Comparison of ENCODE assay signal across 24 cellular contexts in the genomic region with DNA sequence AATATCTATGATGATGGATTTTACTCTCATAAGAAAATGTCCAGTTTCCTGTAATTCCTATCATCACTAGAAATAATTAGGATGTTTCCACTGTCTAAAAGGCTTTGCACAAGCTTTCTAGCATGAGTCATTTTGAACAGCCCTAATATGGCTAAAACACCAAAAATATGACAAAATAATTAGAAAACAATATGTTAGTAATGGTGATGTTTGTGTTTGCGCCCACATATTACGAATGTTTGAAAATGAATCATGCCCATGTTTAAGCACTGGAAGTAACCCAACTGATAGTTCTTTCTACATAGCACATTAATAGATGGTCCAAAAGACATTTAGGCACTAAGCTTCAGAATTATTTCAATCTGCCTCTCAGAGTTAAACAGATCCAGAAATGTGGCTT.
A peak's percentile ranks its signal among the peaks of the same experiment; 100 is the strongest.
DNase-seq lines count a peak whose midpoint lies in the region; ATAC-seq, FAIRE-seq and TF ChIP-seq lines count a peak whose summit lies in the region.
"Had no signal": no experiment of that assay in that cellular context is flagged by ENCODE, and none has a peak within 500 bp of the region (broad histone marks: within the 10 kb centered on the region; RNA-seq: fewer than 3 reads in every experiment).

No MANE protein-coding gene starts in this region.

- H3K27ac Mint-ChIP-seq in astrocyte (ENCODE audit: unreplicated experiment), result peak overlapping the region; percentile 66
- no peak overlapping the region for H3K27ac Mint-ChIP-seq in activated CD4-positive, alpha-beta T cell treated with anti-CD3 and anti-CD28 coated beads for 36 hours
- H3K27ac Mint-ChIP-seq: activated B cell treated with CpG ODN at 0.5 μM for 24 hours; activated naive CD4-positive, alpha-beta T cell treated with anti-CD3 and anti-CD28 coated beads, Interleukin-2, amount 50 U/mL, for 24 hours; activated T-cell treated with anti-CD3 and anti-CD28 coated beads, Interleukin-2, amount 50 U/mL, for 72 hours; stimulated activated naive B cell treated with anti-CD40 and anti-IgM and Interleukin-4, amounts not matched to agents 10 μg/mL and 1 μg/mL and 100 μg/mL, for 72 hours had no signal

- H3K27ac ChIP-seq in A549, result no peak overlapping the region
- H3K27ac ChIP-seq in astrocyte (ENCODE audit: low read depth, low read length), result no peak overlapping the region
- H3K27ac ChIP-seq: PC-9, tibial nerve had no signal

- no peaks in the 10 kb centered on the region for H3K36me3 Mint-ChIP-seq in astrocyte (ENCODE audit: low read depth, unreplicated experiment)
- H3K36me3 Mint-ChIP-seq in activated CD4-positive, alpha-beta T cell treated with anti-CD3 and anti-CD28 coated beads for 36 hours (ENCODE audit: low read depth), result no peaks in the 10 kb centered on the region
- H3K36me3 Mint-ChIP-seq: activated naive CD4-positive, alpha-beta T cell treated with anti-CD3 and anti-CD28 coated beads, Interleukin-2, amount 50 U/mL, for 24 hours; stimulated activated naive B cell treated with anti-CD40 and anti-IgM and Interleukin-4, amounts not matched to agents 10 μg/mL and 1 μg/mL and 100 μg/mL, for 72 hours had no signal

- no peaks in the 10 kb centered on the region for H4K20me1 ChIP-seq in astrocyte (ENCODE audit: insufficient read depth, low read length)

- DNase-seq in A549 (ENCODE audit: low read depth in 1 of 2, low spot score in 1 of 2), result no peak
- peak; percentile 86 for DNase-seq in GM04503 (ENCODE audit: low read depth)
- no peak for DNase-seq in astrocyte (ENCODE audit: low read depth)
- peak; percentile 63 for DNase-seq in fibroblast of villous mesenchyme (ENCODE audit: low read depth)
- no peak for DNase-seq in activated CD4-positive, alpha-beta T cell treated with anti-CD3 and anti-CD28 coated beads for 36 hours
- DNase-seq in NCI-H345 treated with DMSO at 0.1 percent for 48 hours (lab: John Stamatoyannopoulos, UW; ENCODE audit: unreplicated experiment), result no peak
- DNase-seq in NCI-H2171 treated with DMSO at 0.1 percent for 48 hours (lab: John Stamatoyannopoulos, UW), result no peak
- DNase-seq: activated B cell treated with CpG ODN at 0.5 μM for 24 hours; activated T-cell treated with anti-CD3 and anti-CD28 coated beads, Interleukin-2, amount 50 U/mL, for 72 hours; central memory CD4-positive, alpha-beta T cell; effector CD4-positive, alpha-beta T cell; esophagus squamous epithelium; H7; kidney glomerular epithelial cell; midbrain; NCI-H1105; NCI-H2107; PC-9; stimulated activated naive B cell treated with anti-CD40 and anti-IgM and Interleukin-4, amounts not matched to agents 10 μg/mL and 1 μg/mL and 100 μg/mL, for 72 hours had no signal

- H3K9ac ChIP-seq in astrocyte (ENCODE audit: low read length), result no peak overlapping the region

- H3K9me3 ChIP-seq in A549, result no peaks in the 10 kb centered on the region
- no peaks in the 10 kb centered on the region for H3K9me3 ChIP-seq in astrocyte (ENCODE audit: insufficient read depth, low read depth, low read length)
- H3K9me3 ChIP-seq: esophagus squamous epithelium had no signal

- CTCF ChIA-PET in A549 (lab: Yijun Ruan, JAX), result no interaction called here
- CTCF ChIA-PET in activated CD4-positive, alpha-beta T cell treated with anti-CD3 and anti-CD28 coated beads for 36 hours (lab: Charles Lee), result no interaction called here

- TF ChIP-seq RAD21 in A549 (conservative IDR thresholded peaks at IDR 0.05 in 1 of 2, IDR thresholded peaks at IDR 0.05 in 1 of 2), result no peak

- WGBS in A549 (ENCODE audit: missing lambda C conversion rate), result 73% methylated on average over 2 of the region's 2 CpGs

- H3K36me3 ChIP-seq in astrocyte (ENCODE audit: insufficient read depth, low read length), result no peaks in the 10 kb centered on the region
- H3K36me3 ChIP-seq: esophagus squamous epithelium, tibial nerve had no signal

- H3K27me3 Mint-ChIP-seq in astrocyte (ENCODE audit: low read depth, unreplicated experiment), result no peaks in the 10 kb centered on the region
- H3K27me3 Mint-ChIP-seq in activated CD4-positive, alpha-beta T cell treated with anti-CD3 and anti-CD28 coated beads for 36 hours, result no peaks in the 10 kb centered on the region
- H3K27me3 Mint-ChIP-seq: activated B cell treated with CpG ODN at 0.5 μM for 24 hours; activated naive CD4-positive, alpha-beta T cell treated with anti-CD3 and anti-CD28 coated beads, Interleukin-2, amount 50 U/mL, for 24 hours had no signal

- FAIRE-seq in A549 (lab: Jason Lieb, UNC), result no peak
- no peak for FAIRE-seq in astrocyte (lab: Jason Lieb, UNC)
- FAIRE-seq: A204.1 had no signal

- H3K4me3 ChIP-seq in A549 (no peak overlapping the region), astrocyte (ENCODE audit: insufficient read depth, low read depth, low read length) (no peak overlapping the region), fibroblast of villous mesenchyme (ENCODE audit: low read depth, low read length) (no peak overlapping the region)
- H3K4me3 ChIP-seq: esophagus squamous epithelium, PC-9, tibial nerve had no signal

- no peaks in the 10 kb centered on the region for H3K79me2 ChIP-seq in astrocyte (ENCODE audit: insufficient read depth, low read length)

- no peak for TF ChIP-seq POLR2A in A549 (IDR thresholded peaks at IDR 0.05; ENCODE audit: low read length)

- H3K4me3 Mint-ChIP-seq in astrocyte (ENCODE audit: unreplicated experiment), result no peak overlapping the region
- H3K4me3 Mint-ChIP-seq in activated CD4-positive, alpha-beta T cell treated with anti-CD3 and anti-CD28 coated beads for 36 hours, result no peak overlapping the region
- H3K4me3 Mint-ChIP-seq: activated B cell treated with CpG ODN at 0.5 μM for 24 hours; activated naive CD4-positive, alpha-beta T cell treated with anti-CD3 and anti-CD28 coated beads, Interleukin-2, amount 50 U/mL, for 24 hours; activated T-cell treated with anti-CD3 and anti-CD28 coated beads, Interleukin-2, amount 50 U/mL, for 72 hours; neural crest cell; stimulated activated naive B cell treated with anti-CD40 and anti-IgM and Interleukin-4, amounts not matched to agents 10 μg/mL and 1 μg/mL and 100 μg/mL, for 72 hours had no signal

- intact Hi-C loops in activated CD4-positive, alpha-beta T cell treated with anti-CD3 and anti-CD28 coated beads for 36 hours (cut with DNase I, micrococcal nuclease), result no loop called here

- H3K4me1 Mint-ChIP-seq in astrocyte (ENCODE audit: low read depth, unreplicated experiment), result peaks cover 7% of the 10 kb centered on the region
- H3K4me1 Mint-ChIP-seq in activated CD4-positive, alpha-beta T cell treated with anti-CD3 and anti-CD28 coated beads for 36 hours, result no peaks in the 10 kb centered on the region
- H3K4me1 Mint-ChIP-seq: activated B cell treated with CpG ODN at 0.5 μM for 24 hours; activated naive CD4-positive, alpha-beta T cell treated with anti-CD3 and anti-CD28 coated beads, Interleukin-2, amount 50 U/mL, for 24 hours; neural crest cell; stimulated activated naive B cell treated with anti-CD40 and anti-IgM and Interleukin-4, amounts not matched to agents 10 μg/mL and 1 μg/mL and 100 μg/mL, for 72 hours had no signal

- H3K27me3 ChIP-seq in astrocyte (ENCODE audit: insufficient read depth, low read length), result no peaks in the 10 kb centered on the region
- H3K27me3 ChIP-seq: esophagus squamous epithelium, tibial nerve had no signal

- H3K9me3 Mint-ChIP-seq in astrocyte (ENCODE audit: unreplicated experiment), result no peaks in the 10 kb centered on the region
- no peaks in the 10 kb centered on the region for H3K9me3 Mint-ChIP-seq in activated CD4-positive, alpha-beta T cell treated with anti-CD3 and anti-CD28 coated beads for 36 hours (ENCODE audit: low read depth)
- H3K9me3 Mint-ChIP-seq: activated B cell treated with CpG ODN at 0.5 μM for 24 hours; activated T-cell treated with anti-CD3 and anti-CD28 coated beads, Interleukin-2, amount 50 U/mL, for 72 hours; stimulated activated naive B cell treated with anti-CD40 and anti-IgM and Interleukin-4, amounts not matched to agents 10 μg/mL and 1 μg/mL and 100 μg/mL, for 72 hours had no signal

- no peak for TF ChIP-seq EP300 in A549 (IDR thresholded peaks at IDR 0.05)

- no peak for ATAC-seq in A549
- no peak for ATAC-seq in activated CD4-positive, alpha-beta T cell treated with anti-CD3 and anti-CD28 coated beads for 36 hours
- no peak for ATAC-seq in HG03354 (IDR thresholded peaks at IDR 0.05; ENCODE audit: poor library complexity, severe bottlenecking, unreplicated experiment)
- ATAC-seq: activated T-cell treated with anti-CD3 and anti-CD28 coated beads, Interleukin-2, amount 50 U/mL, for 72 hours; stimulated activated naive B cell treated with anti-CD40 and anti-IgM and Interleukin-4, amounts not matched to agents 10 μg/mL and 1 μg/mL and 100 μg/mL, for 72 hours had no signal

- H3K4me1 ChIP-seq in A549 (no peaks in the 10 kb centered on the region), astrocyte (ENCODE audit: insufficient read depth, low read length) (peaks cover 3% of the 10 kb centered on the region)
- H3K4me1 ChIP-seq: esophagus squamous epithelium, tibial nerve had no signal

- H3K4me2 ChIP-seq in A549 (no peak overlapping the region), astrocyte (ENCODE audit: low read length) (no peak overlapping the region)
- H3K4me2 ChIP-seq: PC-9 had no signal

- no peak overlapping the region for H2AFZ ChIP-seq in astrocyte (ENCODE audit: low read depth, low read length)
- H2AFZ ChIP-seq: PC-9 had no signal

- POLR2A ChIA-PET in A549 (lab: Yijun Ruan, JAX), result no interaction called here
- POLR2A ChIA-PET in activated CD4-positive, alpha-beta T cell treated with anti-CD3 and anti-CD28 coated beads for 36 hours (lab: Charles Lee), result no interaction called here

- no peak for TF ChIP-seq CTCF in A549 (IDR thresholded peaks at IDR 0.05)
- no peak for TF ChIP-seq CTCF in astrocyte (IDR thresholded peaks at IDR 0.05; ENCODE audit: insufficient read depth, low read depth, low read length)
- no peak for TF ChIP-seq CTCF in fibroblast of villous mesenchyme (IDR thresholded peaks at IDR 0.05; ENCODE audit: insufficient read depth, low read depth, low read length)

TF ChIP-seq in A549, 52 proteins besides CTCF, POLR2A, EP300 and RAD21:
- TF ChIP-seq FOSL2 (IDR thresholded peaks at IDR 0.05) (no peak), FOSL2 (CRISPR knock-in tag; IDR thresholded peaks at IDR 0.05) (0 out of 2 replicates have a peak, but pooled peaks have one; percentile 8)
- TF ChIP-seq, protein P1, sequence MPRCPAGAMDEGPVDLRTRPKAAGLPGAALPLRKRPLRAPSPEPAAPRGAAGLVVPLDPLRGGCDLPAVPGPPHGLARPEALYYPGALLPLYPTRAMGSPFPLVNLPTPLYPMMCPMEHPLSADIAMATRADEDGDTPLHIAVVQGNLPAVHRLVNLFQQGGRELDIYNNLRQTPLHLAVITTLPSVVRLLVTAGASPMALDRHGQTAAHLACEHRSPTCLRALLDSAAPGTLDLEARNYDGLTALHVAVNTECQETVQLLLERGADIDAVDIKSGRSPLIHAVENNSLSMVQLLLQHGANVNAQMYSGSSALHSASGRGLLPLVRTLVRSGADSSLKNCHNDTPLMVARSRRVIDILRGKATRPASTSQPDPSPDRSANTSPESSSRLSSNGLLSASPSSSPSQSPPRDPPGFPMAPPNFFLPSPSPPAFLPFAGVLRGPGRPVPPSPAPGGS (IDR thresholded peaks at IDR 0.05), result no peak

Comparison
In these comparisons a context has a peak if more than half of its experiments do, and no peak if none do; other contexts are left out.
1. DNase-seq: peak in GM04503 (single experiment) and fibroblast of villous mesenchyme (single experiment); none in A549 (0 of 2), astrocyte (single experiment), activated CD4-positive, alpha-beta T cell treated with anti-CD3 and anti-CD28 coated beads for 36 hours (single experiment), NCI-H345 treated with DMSO at 0.1 percent for 48 hours (single experiment) and NCI-H2171 treated with DMSO at 0.1 percent for 48 hours (single experiment).